ENCODE assay signal across 8 cellular contexts in the genomic region with DNA sequence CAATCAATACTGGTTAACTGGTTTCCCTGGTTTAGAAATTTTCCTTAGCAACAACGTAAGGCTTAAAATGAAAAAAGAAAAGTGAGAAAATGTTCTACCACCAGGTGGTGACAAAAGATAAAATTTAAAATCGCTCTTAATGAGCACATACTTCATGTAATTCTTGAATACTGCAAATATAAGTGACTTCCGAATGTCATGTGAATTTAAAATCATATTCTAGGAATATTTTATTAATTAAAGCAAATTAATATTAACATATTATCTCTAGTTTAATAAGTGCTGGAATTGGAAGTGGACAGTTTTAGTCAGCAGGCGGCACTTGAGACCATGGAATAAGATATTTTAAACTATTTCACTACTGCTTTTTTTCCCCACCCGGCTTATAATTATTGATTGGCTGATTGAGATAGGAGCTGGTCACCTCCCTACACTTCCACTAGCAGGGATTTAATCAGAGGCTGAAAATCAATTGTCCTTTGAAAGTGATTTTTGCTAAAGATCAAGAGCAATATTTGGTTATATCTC. TPM values are rescaled to one million over a fixed set of nuclear protein-coding genes. Genes with fewer than 3 reads are reported as not detected.
DNase-seq lines count a peak whose midpoint lies in the region; ATAC-seq and TF ChIP-seq lines count a peak whose summit lies in the region.

No MANE protein-coding gene starts in this region.

- TF ChIP-seq CTCF in GM10266 (IDR thresholded peaks at IDR 0.05; ENCODE audit: control insufficient read depth, insufficient read depth, low read depth, missing control alignments) (peak; percentile 35), liver (IDR thresholded peaks at IDR 0.05; ENCODE audit: low read depth, low read length, missing input control) (peak; percentile 52), omental fat pad (IDR thresholded peaks at IDR 0.05) (peak in 1 of 3 donors; percentile 10)

- 19% methylated on average over 5 of the region's 5 CpGs for WGBS in liver

- no peaks in the 10 kb centered on the region for H3K9me3 Mint-ChIP-seq in activated T-helper 2 cell treated with anti-CD3 and anti-CD28 coated beads, Interferon-gamma antibody, Interleukin-2, Interleukin-4, amounts not matched to agents 10 μg/mL and 5 μg/mL and 100 μg/mL, durations not matched to agents 14 hours and 24 hours and 36 hours

- no peak overlapping the region for H3K27ac ChIP-seq in liver (ENCODE audit: low read depth in 1 of 2, low read length in 2 of 2)

- H3K9me3 ChIP-seq in adipocyte (ENCODE audit: control insufficient read depth, low read length) (no peaks in the 10 kb centered on the region), liver (ENCODE audit: control insufficient read depth in 4 of 4, low read length in 3 of 4) (no peaks in the 10 kb centered on the region)

- H3K36me3 ChIP-seq in adipocyte (ENCODE audit: control insufficient read depth, insufficient read depth, low read length, severe bottlenecking) (no peaks in the 10 kb centered on the region), liver (ENCODE audit: control insufficient read depth in 4 of 4, insufficient read depth in 3 of 4, low read depth in 1 of 4, low read length in 3 of 4) (no peaks in the 10 kb centered on the region)

- no peak overlapping the region for H3K27ac Mint-ChIP-seq in activated T-helper 2 cell treated with anti-CD3 and anti-CD28 coated beads, Interferon-gamma antibody, Interleukin-2, Interleukin-4, amounts not matched to agents 10 μg/mL and 5 μg/mL and 100 μg/mL, durations not matched to agents 14 hours and 24 hours and 36 hours

- peak overlapping the region; percentile 58 for H3K4me3 ChIP-seq in adipocyte (ENCODE audit: low read length)
- H3K4me3 ChIP-seq in liver (ENCODE audit: low read depth in 1 of 3, low read length in 3 of 3), result no peak overlapping the region

- H3K4me3 Mint-ChIP-seq in activated T-helper 2 cell treated with anti-CD3 and anti-CD28 coated beads, Interferon-gamma antibody, Interleukin-2, Interleukin-4, amounts not matched to agents 10 μg/mL and 5 μg/mL and 100 μg/mL, durations not matched to agents 14 hours and 24 hours and 36 hours (ENCODE audit: low read depth), result no peak overlapping the region

- H3K4me1 ChIP-seq in adipocyte (ENCODE audit: control insufficient read depth, insufficient read depth, low read length), result no peaks in the 10 kb centered on the region
- peaks cover 5 to 20% (median 14%) of the 10 kb centered on the region in 4 donors for H3K4me1 ChIP-seq in liver (ENCODE audit: control insufficient read depth in 4 of 4, insufficient read depth in 4 of 4, low read length in 3 of 4)

- no peaks in the 10 kb centered on the region for H3K36me3 Mint-ChIP-seq in activated T-helper 2 cell treated with anti-CD3 and anti-CD28 coated beads, Interferon-gamma antibody, Interleukin-2, Interleukin-4, amounts not matched to agents 10 μg/mL and 5 μg/mL and 100 μg/mL, durations not matched to agents 14 hours and 24 hours and 36 hours (ENCODE audit: low read depth)

- H3K9ac ChIP-seq in adipocyte (ENCODE audit: low read length), result peak overlapping the region; percentile 62
- peak overlapping the region in 1 of 2 donors; percentile 62 for H3K9ac ChIP-seq in liver (ENCODE audit: low read depth in 1 of 2, low read length in 2 of 2)

- no peak for ATAC-seq in omental fat pad (ENCODE audit: low FRiP score)

- H3K27me3 ChIP-seq in adipocyte (replicated peaks; ENCODE audit: control insufficient read depth, insufficient read depth, low read length), result no peaks in the 10 kb centered on the region
- peaks cover 0 to 3% (median 0%) of the 10 kb centered on the region in 4 donors for H3K27me3 ChIP-seq in liver (ENCODE audit: control insufficient read depth in 4 of 4, insufficient read depth in 4 of 4, low read length in 3 of 4)

- peaks cover 16% of the 10 kb centered on the region for H3K4me1 Mint-ChIP-seq in activated T-helper 2 cell treated with anti-CD3 and anti-CD28 coated beads, Interferon-gamma antibody, Interleukin-2, Interleukin-4, amounts not matched to agents 10 μg/mL and 5 μg/mL and 100 μg/mL, durations not matched to agents 14 hours and 24 hours and 36 hours (ENCODE audit: low read depth)

- peak; percentile 83 to 84 for TF ChIP-seq RAD21 in liver (IDR thresholded peaks at IDR 0.05)

- peaks cover 36% of the 10 kb centered on the region for H3K27me3 Mint-ChIP-seq in activated T-helper 2 cell treated with anti-CD3 and anti-CD28 coated beads, Interferon-gamma antibody, Interleukin-2, Interleukin-4, amounts not matched to agents 10 μg/mL and 5 μg/mL and 100 μg/mL, durations not matched to agents 14 hours and 24 hours and 36 hours (ENCODE audit: low read depth)

- intact Hi-C loops in activated T-helper 2 cell treated with anti-CD3 and anti-CD28 coated beads, Interferon-gamma antibody, Interleukin-2, Interleukin-4, amounts not matched to agents 10 μg/mL and 5 μg/mL and 100 μg/mL, durations not matched to agents 14 hours and 24 hours and 36 hours (cut with micrococcal nuclease), result loop anchor here (1.0 kb wide), 1 partner anchor 851 kb away; no protein-coding TSS in a partner anchor

- peak; percentile 15 for DNase-seq in GM10266 (ENCODE audit: extremely low spot score)
- peak; percentile 67 for DNase-seq in NAMALWA (ENCODE audit: low spot score)
- peak; percentile 76 for DNase-seq in adipocyte (ENCODE audit: low read depth)
- DNase-seq in activated T-helper 2 cell treated with anti-CD3 and anti-CD28 coated beads, Interferon-gamma antibody, Interleukin-2, Interleukin-4, amounts not matched to agents 10 μg/mL and 5 μg/mL and 100 μg/mL, durations not matched to agents 14 hours and 24 hours and 36 hours (ENCODE audit: low spot score), result no peak
- no peak for DNase-seq in GOT3 (lab: John Stamatoyannopoulos, UW)
- DNase-seq in omental fat pad (ENCODE audit: low spot score), result no peak
- no peak for DNase-seq in ecto neural progenitor cell (ENCODE audit: low spot score)

TF ChIP-seq in liver, 16 proteins besides CTCF, POLR2A, EP300 and RAD21 (continues in another document):
- no peak for TF ChIP-seq FOXA2 (IDR thresholded peaks at IDR 0.05)
- no peak for TF ChIP-seq TAF1 (conservative IDR thresholded peaks at IDR 0.05)
- no peak for TF ChIP-seq FOXA1 (IDR thresholded peaks at IDR 0.05)
- no peak for TF ChIP-seq HNF4G (IDR thresholded peaks at IDR 0.05)
- no peak for TF ChIP-seq SP1 (IDR thresholded peaks at IDR 0.05)
- TF ChIP-seq GABPA (IDR thresholded peaks at IDR 0.05 in 1 of 2, conservative IDR thresholded peaks at IDR 0.05 in 1 of 2), result no peak
- no peak for TF ChIP-seq ZBTB33 (IDR thresholded peaks at IDR 0.05)
- TF ChIP-seq HNF4A (conservative IDR thresholded peaks at IDR 0.05), result no peak
- TF ChIP-seq REST (IDR thresholded peaks at IDR 0.05), result no peak
- TF ChIP-seq ATF3 (IDR thresholded peaks at IDR 0.05), result no peak
- TF ChIP-seq JUND (IDR thresholded peaks at IDR 0.05), result no peak
- TF ChIP-seq EGR1 (IDR thresholded peaks at IDR 0.05; ENCODE audit: low read depth in 2 of 2), result no peak
- no peak for TF ChIP-seq NR2F2 (IDR thresholded peaks at IDR 0.05)

RNA-seq across cellular contexts. Expression of gene ADAMTS1, which starts 5.0 kb away (rescaled TPM):
- 10 to 100 TPM; 13.4 to 23.1 TPM for total RNA-seq in liver
- 1 to 10 TPM; 3.3 to 8.0 TPM for polyA plus RNA-seq in liver
- total RNA-seq in activated T-helper 2 cell treated with anti-CD3 and anti-CD28 coated beads, Interferon-gamma antibody, Interleukin-2, Interleukin-4, amounts not matched to agents 10 μg/mL and 5 μg/mL and 100 μg/mL, durations not matched to agents 14 hours and 24 hours and 36 hours, result 2.4 and 2.9 TPM in 2 replicates
- 100 to 1,000 TPM; 156 to 391 (median 347) TPM for total RNA-seq in omental fat pad

Comparison
In these comparisons a context has a peak if more than half of its experiments do, and no peak if none do; other contexts are left out.
1. DNase-seq: peak in GM10266 (single experiment), NAMALWA (single experiment) and adipocyte (single experiment); none in activated T-helper 2 cell treated with anti-CD3 and anti-CD28 coated beads, Interferon-gamma antibody, Interleukin-2, Interleukin-4, amounts not matched to agents 10 μg/mL and 5 μg/mL and 100 μg/mL, durations not matched to agents 14 hours and 24 hours and 36 hours (single experiment), GOT3 (single experiment), omental fat pad (single experiment) and ecto neural progenitor cell (single experiment).
2. RNA of gene ADAMTS1, which starts 5.0 kb away (total RNA-seq): 156 to 391 TPM in omental fat pad; 13.4 to 23.1 TPM in liver and 2.4 to 2.9 TPM in activated T-helper 2 cell treated with anti-CD3 and anti-CD28 coated beads, Interferon-gamma antibody, Interleukin-2, Interleukin-4, amounts not matched to agents 10 μg/mL and 5 μg/mL and 100 μg/mL, durations not matched to agents 14 hours and 24 hours and 36 hours; every median in the first group is over 4 times any median in the second.